Comparison of ENCODE assay signal across 21 cellular contexts in genomic region chr2:36235426-36235825, GRCh38.
"Had no signal": no experiment of that assay in that cellular context is flagged by ENCODE, and none has a peak within 500 bp of the region (broad histone marks: within the 10 kb centered on the region; RNA-seq: fewer than 3 reads in every experiment).

No MANE protein-coding gene starts in this region.

- ATAC-seq: esophagus mucosa; heart right ventricle; left lobe of liver; psoas muscle; stimulated activated memory B cell treated with anti-CD40 and anti-IgM and Interleukin-4, amounts not matched to agents 10 μg/mL and 1 μg/mL and 100 μg/mL, for 72 hours; upper lobe of right lung had no signal

- H3K36me3 Mint-ChIP-seq: stimulated activated memory B cell treated with anti-CD40 and anti-IgM and Interleukin-4, amounts not matched to agents 10 μg/mL and 1 μg/mL and 100 μg/mL, for 72 hours had no signal

- H3K27ac ChIP-seq: coronary artery, heart right ventricle, neutrophil, psoas muscle, right lobe of liver, testis, tibial nerve, upper lobe of right lung had no signal

- H3K36me3 ChIP-seq: heart right ventricle, neutrophil, right lobe of liver, tibial nerve, upper lobe of right lung had no signal

- H3K27me3 Mint-ChIP-seq: stimulated activated memory B cell treated with anti-CD40 and anti-IgM and Interleukin-4, amounts not matched to agents 10 μg/mL and 1 μg/mL and 100 μg/mL, for 72 hours had no signal

- H3K27ac Mint-ChIP-seq: nephron progenitor cell; stimulated activated memory B cell treated with anti-CD40 and anti-IgM and Interleukin-4, amounts not matched to agents 10 μg/mL and 1 μg/mL and 100 μg/mL, for 72 hours; stimulated activated naive CD8-positive, alpha-beta T cell treated with anti-CD3 and anti-CD28 coated beads, Interleukin-15, Interleukin-2, amounts not matched to agents 100 ng/mL and 50 ng/mL, for 24 hours had no signal

- H3K4me3 Mint-ChIP-seq: nephron progenitor cell; stimulated activated memory B cell treated with anti-CD40 and anti-IgM and Interleukin-4, amounts not matched to agents 10 μg/mL and 1 μg/mL and 100 μg/mL, for 72 hours; stimulated activated naive CD8-positive, alpha-beta T cell treated with anti-CD3 and anti-CD28 coated beads, Interleukin-15, Interleukin-2, amounts not matched to agents 100 ng/mL and 50 ng/mL, for 24 hours had no signal

- H3K4me3 ChIP-seq: coronary artery, heart right ventricle, mucosa of descending colon, psoas muscle, right lobe of liver, testis, tibial nerve, upper lobe of right lung had no signal

- H3K27me3 ChIP-seq: right lobe of liver, testis, tibial nerve, upper lobe of right lung had no signal

- H3K9me3 Mint-ChIP-seq: nephron progenitor cell; stimulated activated memory B cell treated with anti-CD40 and anti-IgM and Interleukin-4, amounts not matched to agents 10 μg/mL and 1 μg/mL and 100 μg/mL, for 72 hours had no signal

- DNase-seq: caudate nucleus; effector CD4-positive, alpha-beta T cell; heart right ventricle; hypothalamus; islet precursor cell; mammary epithelial cell; mucosa of descending colon; nephron progenitor cell; psoas muscle; retina; right lobe of liver; stimulated activated CD4-positive, alpha-beta T cell treated with anti-CD3 and anti-CD28 coated beads, Interleukin-4, amount 100 ng/mL, for 1 hour; testis; upper lobe of right lung had no signal

- H3K4me1 ChIP-seq: heart right ventricle, psoas muscle, right lobe of liver, testis, upper lobe of right lung had no signal

- H3K9me3 ChIP-seq: heart right ventricle, mucosa of descending colon, neutrophil, psoas muscle, right lobe of liver, testis, tibial nerve, upper lobe of right lung had no signal
